1 cellular context compared by ENCODE assay signal in genomic region chr9:115165233-115165632, GRCh38.
TF ChIP-seq lines count a peak whose summit lies in the region.

No MANE protein-coding gene starts in this region.

TF ChIP-seq in H1, 55 proteins besides CTCF, POLR2A, EP300 and RAD21 (continued from another document):
- TF ChIP-seq E2F6 (IDR thresholded peaks at IDR 0.05): no peak
- no peak for TF ChIP-seq TBP (IDR thresholded peaks at IDR 0.05; ENCODE audit: low read depth, low read length)
- TF ChIP-seq SAP30 (IDR thresholded peaks at IDR 0.05; ENCODE audit: insufficient read depth, insufficient replicate concordance, low read length): no peak
- TF ChIP-seq CHD7 (IDR thresholded peaks at IDR 0.05; ENCODE audit: insufficient replicate concordance, low read length): no peak
- TF ChIP-seq TAF7 (optimal IDR thresholded peaks at IDR 0.05; ENCODE audit: borderline replicate concordance, low read depth, low read length): no peak
- TF ChIP-seq NRF1 (IDR thresholded peaks at IDR 0.05; ENCODE audit: low read depth, low read length): no peak
- TF ChIP-seq KDM1A (IDR thresholded peaks at IDR 0.05; ENCODE audit: borderline replicate concordance, low read length): no peak
- no peak for TF ChIP-seq CBX8 (IDR thresholded peaks at IDR 0.05; ENCODE audit: borderline replicate concordance, low read depth, low read length)
- TF ChIP-seq BRCA1 (IDR thresholded peaks at IDR 0.05; ENCODE audit: low read depth, low read length): no peak
- no peak for TF ChIP-seq SIN3A (conservative IDR thresholded peaks at IDR 0.05 in 1 of 2, IDR thresholded peaks at IDR 0.05 in 1 of 2; ENCODE audit: low read depth in 1 of 2, low read length in 2 of 2)
